ENCODE assay signal across 10 cellular contexts in genomic region chr6:88377976-88378580, GRCh38.
"Had no signal": no experiment of that assay in that cellular context is flagged by ENCODE, and none has a peak within 500 bp of the region (broad histone marks: within the 10 kb centered on the region; RNA-seq: fewer than 3 reads in every experiment).

No MANE protein-coding gene starts in this region.

- H3K9me3 ChIP-seq: thoracic aorta, uterus had no signal

- DNase-seq: activated CD4-positive, alpha-beta T cell treated with anti-CD3 and anti-CD28 coated beads, Interleukin-2, amount 50 U/mL, for 1 hour; amniotic stem cell; left colon; stimulated activated CD4-positive, alpha-beta T cell treated with anti-CD3 and anti-CD28 coated beads, Interleukin-4, amount 100 ng/mL, for 1 hour; stimulated activated naive CD8-positive, alpha-beta T cell treated with anti-CD3 and anti-CD28 coated beads, Interleukin-15, amount 100 ng/mL, for 72 hours; uterus had no signal

- H3K27ac ChIP-seq: uterus had no signal

- ATAC-seq: left colon; natural killer cell treated with Interleukin-12 subunit alpha and Interleukin-12 subunit beta and Interleukin-15 and Interleukin-18, amount 100 ng/mL, for 72 hours; stimulated activated naive CD8-positive, alpha-beta T cell treated with anti-CD3 and anti-CD28 coated beads, Interleukin-15, amount 100 ng/mL, for 72 hours had no signal

- H3K27me3 ChIP-seq: uterus had no signal

- H3K36me3 ChIP-seq: thoracic aorta, uterus had no signal

- FAIRE-seq: bronchial epithelial cell had no signal

- H3K4me3 ChIP-seq: lung, thoracic aorta, uterus had no signal

- H3K4me1 ChIP-seq: uterus had no signal
